In genomic region chr13:94020426-94020825, GRCh38 we compare ENCODE assay signal across 1 cellular context.
TF ChIP-seq lines count a peak whose summit lies in the region.

No MANE protein-coding gene starts in this region.

TF ChIP-seq in SK-N-SH treated with all-trans-retinoic acid at 6 μM for 48 hours, 23 proteins besides CTCF, POLR2A, EP300 and RAD21 (continued from another document):
- TF ChIP-seq CSDC2 (CRISPR knock-in tag; IDR thresholded peaks at IDR 0.05) (no peak), ZNF8 (CRISPR knock-in tag; IDR thresholded peaks at IDR 0.05) (no peak), GLIS3 (CRISPR knock-in tag; IDR thresholded peaks at IDR 0.05) (no peak), BACH2 (CRISPR knock-in tag; IDR thresholded peaks at IDR 0.05; ENCODE audit: borderline replicate concordance) (no peak), ZNF70 (CRISPR knock-in tag; IDR thresholded peaks at IDR 0.05) (no peak), ESRRG (CRISPR knock-in tag; IDR thresholded peaks at IDR 0.05) (no peak)
